In genomic region chr21:19475525-19475924, GRCh38 we compare ENCODE assay signal across 1 cellular context.
TF ChIP-seq lines count a peak whose summit lies in the region.

No MANE protein-coding gene starts in this region.

TF ChIP-seq in K562, 482 proteins besides CTCF, POLR2A, EP300 and RAD21 (continued from another document):
- TF ChIP-seq ZFP91 (CRISPR knock-in tag; IDR thresholded peaks at IDR 0.05) (no peak), MAFF (IDR thresholded peaks at IDR 0.05; ENCODE audit: low read length) (peak; percentile 43), MAFG (tag; conservative IDR thresholded peaks at IDR 0.05) (peak; percentile 42), C11orf30 (IDR thresholded peaks at IDR 0.05; ENCODE audit: low read depth) (peak; percentile 59), LARP7 (IDR thresholded peaks at IDR 0.05) (no peak), ZBTB5 (IDR thresholded peaks at IDR 0.05) (no peak), ZNF316 (IDR thresholded peaks at IDR 0.05) (peak; percentile 64; the same call in 1 of the 2 replicates)
